11 cellular contexts compared by ENCODE assay signal in the genomic region with DNA sequence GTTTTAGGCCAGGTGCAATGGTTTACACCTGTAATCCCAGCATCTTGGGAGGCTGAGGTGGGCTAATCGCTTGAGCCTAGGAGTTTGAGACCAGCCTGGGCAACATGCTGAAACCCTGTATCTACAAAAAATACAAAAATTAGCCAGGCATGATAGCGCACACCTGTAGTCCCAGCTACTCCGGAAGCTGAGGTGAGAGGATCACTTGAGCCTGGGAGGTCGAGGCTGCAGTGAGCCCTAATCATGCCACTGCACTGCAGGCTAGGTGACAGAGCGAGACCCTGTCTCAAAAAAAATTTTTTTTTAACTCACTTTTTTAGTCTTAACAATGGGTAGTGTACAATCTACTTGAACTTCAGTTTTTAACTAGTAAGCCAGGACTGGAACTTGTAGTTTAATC.
"Had no signal": no experiment of that assay in that cellular context is flagged by ENCODE, and none has a peak within 500 bp of the region (broad histone marks: within the 10 kb centered on the region; RNA-seq: fewer than 3 reads in every experiment).

No MANE protein-coding gene starts in this region.

- H3K27ac ChIP-seq: thyroid gland had no signal

- H3K9me3 ChIP-seq: thyroid gland had no signal

- ATAC-seq: activated CD8-positive, alpha-beta memory T cell treated with anti-CD3 and anti-CD28 coated beads, Interleukin-2, amount 10 ng/mL, durations not matched to agents 7 days and 5 days; natural killer cell treated with Interleukin-12 subunit alpha and Interleukin-12 subunit beta and Interleukin-15 and Interleukin-18, amount 100 ng/mL, for 72 hours; stimulated activated effector memory CD8-positive, alpha-beta T cell treated with anti-CD3 and anti-CD28 coated beads, Interleukin-12 subunit alpha, Interleukin-12 subunit beta, amount 100 ng/mL, for 72 hours had no signal

- H3K27me3 Mint-ChIP-seq: activated CD4-positive, alpha-beta memory T cell treated with anti-CD3 and anti-CD28 coated beads for 36 hours; activated CD8-positive, alpha-beta memory T cell treated with anti-CD3 and anti-CD28 coated beads, Interleukin-2, amount 10 ng/mL, durations not matched to agents 7 days and 5 days; activated T-cell treated with anti-CD3 and anti-CD28 coated beads, Interleukin-2, amount 50 U/mL, for 24 hours; natural killer cell treated with Interleukin-12 subunit alpha and Interleukin-12 subunit beta and Interleukin-15 and Interleukin-18, amount 100 ng/mL, for 72 hours had no signal

- H3K27ac Mint-ChIP-seq: activated CD4-positive, alpha-beta memory T cell treated with anti-CD3 and anti-CD28 coated beads for 36 hours; activated CD8-positive, alpha-beta memory T cell treated with anti-CD3 and anti-CD28 coated beads, Interleukin-2, amount 10 ng/mL, durations not matched to agents 7 days and 5 days; activated T-cell treated with anti-CD3 and anti-CD28 coated beads, Interleukin-2, amount 50 U/mL, for 24 hours; endodermal cell; natural killer cell treated with Interleukin-12 subunit alpha and Interleukin-12 subunit beta and Interleukin-15 and Interleukin-18, amount 100 ng/mL, for 72 hours; stimulated activated effector memory CD8-positive, alpha-beta T cell treated with anti-CD3 and anti-CD28 coated beads, Interleukin-12 subunit alpha, Interleukin-12 subunit beta, amount 100 ng/mL, for 72 hours had no signal

- H3K27me3 ChIP-seq: thyroid gland had no signal

- H3K4me3 ChIP-seq: thyroid gland had no signal

- H3K4me3 Mint-ChIP-seq: activated CD4-positive, alpha-beta memory T cell treated with anti-CD3 and anti-CD28 coated beads for 36 hours; activated CD8-positive, alpha-beta memory T cell treated with anti-CD3 and anti-CD28 coated beads, Interleukin-2, amount 10 ng/mL, durations not matched to agents 7 days and 5 days; activated T-cell treated with anti-CD3 and anti-CD28 coated beads, Interleukin-2, amount 50 U/mL, for 24 hours; endodermal cell; natural killer cell treated with Interleukin-12 subunit alpha and Interleukin-12 subunit beta and Interleukin-15 and Interleukin-18, amount 100 ng/mL, for 72 hours; stimulated activated effector memory CD8-positive, alpha-beta T cell treated with anti-CD3 and anti-CD28 coated beads, Interleukin-12 subunit alpha, Interleukin-12 subunit beta, amount 100 ng/mL, for 72 hours had no signal

- H3K36me3 ChIP-seq: thyroid gland had no signal

- H3K4me1 Mint-ChIP-seq: activated CD8-positive, alpha-beta memory T cell treated with anti-CD3 and anti-CD28 coated beads, Interleukin-2, amount 10 ng/mL, durations not matched to agents 7 days and 5 days had no signal

- H3K36me3 Mint-ChIP-seq: natural killer cell treated with Interleukin-12 subunit alpha and Interleukin-12 subunit beta and Interleukin-15 and Interleukin-18, amount 100 ng/mL, for 72 hours; stimulated activated effector memory CD8-positive, alpha-beta T cell treated with anti-CD3 and anti-CD28 coated beads, Interleukin-12 subunit alpha, Interleukin-12 subunit beta, amount 100 ng/mL, for 72 hours had no signal

- DNase-seq: activated CD4-positive, alpha-beta memory T cell treated with anti-CD3 and anti-CD28 coated beads for 36 hours; activated CD8-positive, alpha-beta memory T cell treated with anti-CD3 and anti-CD28 coated beads, Interleukin-2, amount 10 ng/mL, durations not matched to agents 7 days and 5 days; activated naive CD4-positive, alpha-beta T cell treated with anti-CD3 and anti-CD28 coated beads, Interleukin-2, amount 50 U/mL, for 16 hours; activated T-cell treated with anti-CD3 and anti-CD28 coated beads, Interleukin-2, amount 50 U/mL, for 24 hours; endodermal cell; head of caudate nucleus; kidney glomerular epithelial cell; posterior cingulate gyrus; thyroid gland had no signal
